ENCODE assay signal across 8 cellular contexts in the genomic region with DNA sequence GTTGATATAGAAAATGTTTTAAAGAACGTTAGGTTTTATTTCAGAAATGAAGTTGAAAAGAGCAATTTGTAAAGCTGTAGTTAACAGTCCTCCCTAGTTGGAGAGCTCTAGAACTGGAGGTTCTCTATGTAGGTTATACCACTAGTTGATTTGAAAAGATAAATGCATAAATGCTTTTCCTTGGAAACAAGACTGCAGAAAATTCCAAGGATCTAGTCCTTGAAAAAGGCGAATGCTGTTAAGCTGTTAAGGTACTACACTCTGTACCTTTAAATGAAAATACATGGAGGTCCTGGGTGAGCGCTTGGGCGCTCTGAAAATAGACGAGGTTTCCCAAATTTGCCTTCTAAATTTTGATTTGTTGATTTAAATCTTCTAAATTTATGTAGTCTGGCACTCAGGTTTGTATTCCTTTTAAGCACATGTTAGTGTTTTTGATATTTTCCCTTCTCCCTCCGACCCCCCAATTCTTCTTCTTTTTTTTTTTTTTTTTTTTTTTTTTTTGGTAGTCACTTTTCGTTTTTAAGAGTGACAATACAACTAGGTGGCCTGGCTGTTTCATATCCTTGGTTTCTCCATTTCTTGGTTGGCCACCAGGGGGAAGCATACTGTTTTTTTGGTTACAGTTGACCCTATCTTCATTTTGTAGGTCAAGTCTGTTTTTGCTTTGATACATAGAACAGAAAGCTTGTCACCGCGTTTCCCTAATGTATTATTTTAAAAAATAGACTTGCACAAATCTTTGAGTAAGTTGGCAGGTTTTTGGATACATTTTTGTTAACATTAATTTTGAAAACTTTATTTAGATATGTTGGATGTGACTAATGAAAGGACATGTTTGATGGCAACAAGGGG. TPM values are rescaled to one million over a fixed set of nuclear protein-coding genes. Genes with fewer than 3 reads are reported as not detected.
DNase-seq lines count a peak whose midpoint lies in the region; ATAC-seq and TF ChIP-seq lines count a peak whose summit lies in the region.

No MANE protein-coding gene starts in this region.

- peaks cover 60% of the 10 kb centered on the region for H3K79me2 ChIP-seq in Karpas-422 (ENCODE audit: low read length)
- H3K79me2 ChIP-seq in neural progenitor cell (ENCODE audit: low read depth), result no peaks in the 10 kb centered on the region

- H3K9ac ChIP-seq in Karpas-422 (ENCODE audit: low read length) (peak overlapping the region; percentile 90), neural progenitor cell (no peak overlapping the region)

- H3F3A ChIP-seq in neural progenitor cell (ENCODE audit: low read depth), result peaks cover 33% of the 10 kb centered on the region

- no peaks in the 10 kb centered on the region for H3K9me3 Mint-ChIP-seq in activated T-helper 17 cell treated with anti-CD3 and anti-CD28 coated beads, Interleukin-2, amount 50 U/mL, for 72 hours
- peaks cover 19% of the 10 kb centered on the region for H3K9me3 Mint-ChIP-seq in neural progenitor cell

- H4K20me1 ChIP-seq in Karpas-422 (ENCODE audit: insufficient read depth, low read depth, low read length) (no peaks in the 10 kb centered on the region), neural progenitor cell (ENCODE audit: low read depth) (peaks cover 14% of the 10 kb centered on the region)

- H3K36me3 ChIP-seq in A673 (ENCODE audit: insufficient read depth, low read length, poor library complexity, severe bottlenecking) (no peaks in the 10 kb centered on the region), Karpas-422 (ENCODE audit: insufficient read depth, low read length) (peaks cover 41% of the 10 kb centered on the region), neural progenitor cell (no peaks in the 10 kb centered on the region), tibial artery (peaks cover 0 to 2% (median under 1%) of the 10 kb centered on the region in 3 donors)

- H3K9me3 ChIP-seq in A673 (ENCODE audit: low read depth, low read length, poor library complexity, severe bottlenecking) (no peaks in the 10 kb centered on the region), Karpas-422 (ENCODE audit: low read length) (no peaks in the 10 kb centered on the region), neural progenitor cell (ENCODE audit: low read depth) (no peaks in the 10 kb centered on the region), tibial artery (no peaks in the 10 kb centered on the region)

- CTCF ChIA-PET in A673 (lab: Charles Lee), result interaction anchor here (0.6 to 1.0 kb wide), 4 partner anchors 18 to 152 kb away, joined by 3 to 13 read pairs (median 4); no protein-coding TSS in a partner anchor

- peak overlapping the region; percentile 56 for H3K4me3 ChIP-seq in A673 (ENCODE audit: low read depth, low read length, poor library complexity, severe bottlenecking)
- H3K4me3 ChIP-seq in Karpas-422 (ENCODE audit: low read length), result peak overlapping the region; percentile 68
- H3K4me3 ChIP-seq in neural progenitor cell, result peak overlapping the region; percentile 57
- H3K4me3 ChIP-seq in tibial artery, result peak overlapping the region; percentile 63 to 65

- H3K4me2 ChIP-seq in Karpas-422 (ENCODE audit: low read depth, low read length, poor library complexity, severe bottlenecking) (peak overlapping the region; percentile 80), neural progenitor cell (peak overlapping the region; percentile 90)

- H3K4me1 Mint-ChIP-seq in activated T-helper 17 cell treated with anti-CD3 and anti-CD28 coated beads, Interleukin-2, amount 50 U/mL, for 72 hours, result peaks cover 26% of the 10 kb centered on the region
- H3K4me1 Mint-ChIP-seq in neural progenitor cell, result peaks cover 26% of the 10 kb centered on the region

- H3K4me3 Mint-ChIP-seq in activated T-helper 17 cell treated with anti-CD3 and anti-CD28 coated beads, Interleukin-2, amount 50 U/mL, for 72 hours, result peak overlapping the region; percentile 95
- H3K4me3 Mint-ChIP-seq in neural progenitor cell, result peak overlapping the region; percentile 92

- BruUV-seq in A673 (replicated peaks; lab: Mats Ljungman, UMichigan), result TSS peak; percentile 43

- POLR2A ChIA-PET in A673 (lab: Charles Lee; ENCODE audit: low non-redundant PET), result no interaction called here

- H3K27ac Mint-ChIP-seq in activated T-helper 17 cell treated with anti-CD3 and anti-CD28 coated beads, Interleukin-2, amount 50 U/mL, for 72 hours, result peak overlapping the region; percentile 69
- H3K27ac Mint-ChIP-seq in neural progenitor cell, result no peak overlapping the region

- peak; percentile 84 for DNase-seq in A673 (ENCODE audit: low spot score)
- DNase-seq in Karpas-422, result peak; percentile 94
- peak; percentile 90 for DNase-seq in RKO (ENCODE audit: low spot score)
- DNase-seq in fibroblast of the conjunctiva (ENCODE audit: low read depth), result peak; percentile 63
- peak; percentile 71 for DNase-seq in neural progenitor cell (ENCODE audit: low spot score)
- peak; percentile 56 to 66 for DNase-seq in tibial artery

- H3K27me3 Mint-ChIP-seq in activated T-helper 17 cell treated with anti-CD3 and anti-CD28 coated beads, Interleukin-2, amount 50 U/mL, for 72 hours, result no peaks in the 10 kb centered on the region
- peaks cover 22% of the 10 kb centered on the region for H3K27me3 Mint-ChIP-seq in neural progenitor cell (ENCODE audit: insufficient read depth, low read depth)

- intact Hi-C loops in A673 (cut with micrococcal nuclease; ENCODE audit: unreplicated experiment) (loop anchor here (5.0 kb wide), 1 partner anchor 277 kb away; a partner anchor contains a TSS), tibial artery (cut with DNase I; ENCODE audit: low total_unique reads) (no loop called here)

- peak; percentile 74 for TF ChIP-seq CTCF in A673 (conservative IDR thresholded peaks at IDR 0.05; ENCODE audit: low read depth, low read length)
- peak; percentile 73 for TF ChIP-seq CTCF in neural progenitor cell (IDR thresholded peaks at IDR 0.05)
- peak; percentile 52 to 54 for TF ChIP-seq CTCF in tibial artery (IDR thresholded peaks at IDR 0.05)

- no peaks in the 10 kb centered on the region for H3K36me3 Mint-ChIP-seq in activated T-helper 17 cell treated with anti-CD3 and anti-CD28 coated beads, Interleukin-2, amount 50 U/mL, for 72 hours (ENCODE audit: low read depth)
- peaks cover 25% of the 10 kb centered on the region for H3K36me3 Mint-ChIP-seq in neural progenitor cell

- H3K4me1 ChIP-seq in A673 (ENCODE audit: insufficient read depth, low read length, poor library complexity, severe bottlenecking) (peaks cover 4% of the 10 kb centered on the region), Karpas-422 (ENCODE audit: low read length) (peaks cover 36% of the 10 kb centered on the region), neural progenitor cell (peaks cover 20% of the 10 kb centered on the region), tibial artery (peaks cover 0 to 11% (median 6%) of the 10 kb centered on the region in 4 donors)

- H3K27me3 ChIP-seq in A673 (replicated peaks; ENCODE audit: insufficient read depth, low read depth, low read length, poor library complexity), result no peaks in the 10 kb centered on the region
- H3K27me3 ChIP-seq in Karpas-422 (ENCODE audit: low read length), result no peaks in the 10 kb centered on the region
- H3K27me3 ChIP-seq in neural progenitor cell, result peaks cover 56% of the 10 kb centered on the region
- H3K27me3 ChIP-seq in tibial artery, result no peaks in the 10 kb centered on the region

- H3K27ac ChIP-seq in A673 (ENCODE audit: low read depth, low read length, poor library complexity, severe bottlenecking) (peak overlapping the region; percentile 70), Karpas-422 (ENCODE audit: low read length) (peak overlapping the region; percentile 86), neural progenitor cell (no peak overlapping the region), tibial artery (peak overlapping the region; percentile 86 to 88)

- H2AFZ ChIP-seq in Karpas-422 (ENCODE audit: low read length), result no peak overlapping the region
- H2AFZ ChIP-seq in neural progenitor cell (replicated peaks), result no peak overlapping the region

- peak; percentile 43 for ATAC-seq in GM18498 (IDR thresholded peaks at IDR 0.05; ENCODE audit: unreplicated experiment)
- peak; percentile 40 for ATAC-seq in activated T-helper 17 cell treated with anti-CD3 and anti-CD28 coated beads, Interleukin-2, amount 50 U/mL, for 72 hours (replicated peaks)

- H3K9me2 ChIP-seq in Karpas-422 (replicated peaks; ENCODE audit: insufficient read depth, low read length), result no peaks in the 10 kb centered on the region

RNA-seq across cellular contexts. Expression of a gene that starts 2.7 kb away (rescaled TPM):
- total RNA-seq in A673 (2021) (5.0 and 5.8 TPM in 2 replicates), neural progenitor cell (ENCODE audit: low replicate concordance) (0.39 and 0.74 TPM in 2 replicates)
- 26.4 and 38.6 TPM in 2 replicates for total RNA-seq in Karpas-422 (2014; rRNA removed; shearing (Covaris generic); ENCODE audit: low replicate concordance)
- total RNA-seq in activated T-helper 17 cell treated with anti-CD3 and anti-CD28 coated beads, Interleukin-2, amount 50 U/mL, for 72 hours, result under 1 TPM; 0.73 to 0.95 TPM

RNA-seq across cellular contexts. Expression of a gene that starts 34.2 kb away (rescaled TPM):
- total RNA-seq in A673 (2021) (0.34 and 0.59 TPM in 2 replicates), neural progenitor cell (ENCODE audit: low replicate concordance) (1.9 and 5.0 TPM in 2 replicates)
- total RNA-seq in Karpas-422 (2014; rRNA removed; shearing (Covaris generic); ENCODE audit: low replicate concordance), result 0.26 and 0.58 TPM in 2 replicates
- total RNA-seq in activated T-helper 17 cell treated with anti-CD3 and anti-CD28 coated beads, Interleukin-2, amount 50 U/mL, for 72 hours, result under 1 TPM in 1 of 2 donors, not detected in 1; 0.32 TPM
